Comparison of ENCODE assay signal across 28 cellular contexts in the genomic region with DNA sequence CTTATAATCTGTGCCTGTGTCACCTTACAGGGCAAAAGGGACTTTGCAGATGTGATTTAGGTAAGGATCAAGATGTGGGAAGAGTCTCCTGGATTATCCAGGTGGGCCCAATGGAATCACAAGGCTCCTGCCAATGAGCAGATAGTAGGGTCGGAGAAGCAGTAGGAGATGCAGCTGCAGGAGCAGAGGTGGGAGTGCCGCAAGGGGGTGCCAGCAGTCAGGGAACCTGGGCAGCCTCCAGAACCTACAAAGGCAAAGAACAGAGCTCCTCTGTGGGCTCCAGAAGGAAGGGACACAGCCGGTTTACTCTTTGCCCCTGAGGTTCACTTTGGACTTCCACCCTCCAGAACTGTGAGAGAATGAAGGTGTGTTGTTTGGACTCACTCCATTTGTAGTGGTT.
DNase-seq lines count a peak whose midpoint lies in the region; ATAC-seq, FAIRE-seq and TF ChIP-seq lines count a peak whose summit lies in the region.
"Had no signal": no experiment of that assay in that cellular context is flagged by ENCODE, and none has a peak within 500 bp of the region (broad histone marks: within the 10 kb centered on the region; RNA-seq: fewer than 3 reads in every experiment).

No MANE protein-coding gene starts in this region.

- H3K36me3 ChIP-seq in HCT116 (ENCODE audit: control insufficient read depth in 1 of 2, insufficient read depth in 2 of 2, low read length in 2 of 2) (no peaks in the 10 kb centered on the region), Karpas-422 (ENCODE audit: insufficient read depth, low read length) (no peaks in the 10 kb centered on the region), K562 (ENCODE audit: control insufficient read depth, insufficient read depth, low read length) (no peaks in the 10 kb centered on the region), GM23248 (ENCODE audit: low read depth) (no peaks in the 10 kb centered on the region)
- H3K36me3 ChIP-seq: SJSA1 had no signal

- peak; percentile 35; the same call in 1 of the 2 replicates for TF ChIP-seq RAD21 in HCT116 (IDR thresholded peaks at IDR 0.05; ENCODE audit: low read depth)
- TF ChIP-seq RAD21 in K562 (CRISPR knock-in tag; conservative IDR thresholded peaks at IDR 0.05 in 1 of 2, IDR thresholded peaks at IDR 0.05 in 1 of 2): peak; percentile 7 to 61; a peak in 2 of 4 replicates

- H3K27me3 ChIP-seq in HCT116 (ENCODE audit: insufficient read depth, low read length): 0 out of 2 replicates have a peak, but pooled peaks cover 9% of the 10 kb centered on the region
- H3K27me3 ChIP-seq in Karpas-422 (ENCODE audit: low read length): no peaks in the 10 kb centered on the region
- no peaks in the 10 kb centered on the region; a peak in 1 of 5 replicates for H3K27me3 ChIP-seq in K562 (ENCODE audit: control insufficient read depth in 2 of 2, insufficient read depth in 2 of 2, low read length in 2 of 2)
- no peaks in the 10 kb centered on the region for H3K27me3 ChIP-seq in GM23248 (replicated peaks; ENCODE audit: insufficient read depth)
- H3K27me3 ChIP-seq: SJSA1 had no signal

- H3K4me2 ChIP-seq in HCT116 (ENCODE audit: low read length) (no peak overlapping the region), Karpas-422 (ENCODE audit: low read depth, low read length, poor library complexity, severe bottlenecking) (no peak overlapping the region), K562 (ENCODE audit: insufficient read depth, low read length) (no peak overlapping the region), GM23248 (ENCODE audit: unreplicated experiment) (no peak overlapping the region)
- H3K4me2 ChIP-seq: KMS-11 had no signal

- H4K20me1 ChIP-seq in HCT116 (ENCODE audit: insufficient read depth) (no peaks in the 10 kb centered on the region), Karpas-422 (ENCODE audit: insufficient read depth, low read depth, low read length) (no peaks in the 10 kb centered on the region), K562 (replicated peaks; ENCODE audit: control insufficient read depth, insufficient read depth, low read length) (no peaks in the 10 kb centered on the region), GM23248 (ENCODE audit: insufficient read depth) (no peaks in the 10 kb centered on the region)

- H3K9me1 ChIP-seq in K562 (ENCODE audit: control insufficient read depth, insufficient read depth, low read length): no peaks in the 10 kb centered on the region

- DNase-seq in HCT116 (ENCODE audit: low read depth, low spot score) (no peak), Karpas-422 (peak; percentile 62), K562 (ENCODE audit: extremely low read depth in 1 of 4, low spot score in 3 of 4) (peak in 3 of 4 experiments; percentile 14 to 29 (median 21)), sciatic nerve (ENCODE audit: low spot score) (no peak), GM23248 (no peak)
- DNase-seq in activated naive CD8-positive, alpha-beta T cell treated with anti-CD3 and anti-CD28 coated beads for 36 hours: no peak
- DNase-seq: C1 segment of cervical spinal cord; Caco-2; CD8-positive, alpha-beta T cell; EL; GDM1; GOT3; NCI-H1092; NCI-H1417 treated with DMSO at 0.1 percent for 48 hours; NCI-H187 treated with DMSO at 0.1 percent for 48 hours; NCI-H2171 treated with DMSO at 0.1 percent for 48 hours; NCI-H345; NCI-H510A treated with DMSO at 0.1 percent for 48 hours; NK-92 treated with Interleukin-12 subunit alpha and Interleukin-12 subunit beta, amount 100 ng/mL, for 24 hours; Right ventricle myocardium superior; RPMI8226; T-cell had no signal

- in situ Hi-C loops in K562 (cut with MboI) (loop anchor here (10.0 kb wide), 1 partner anchor 405 kb away; no protein-coding TSS in a partner anchor), GM23248 (cut with MboI) (no loop called here)

- H3K9me3 ChIP-seq in HCT116 (ENCODE audit: control insufficient read depth in 1 of 2, insufficient read depth in 1 of 2, low read depth in 1 of 2, low read length in 2 of 2): no peaks in the 10 kb centered on the region
- H3K9me3 ChIP-seq in Karpas-422 (ENCODE audit: low read length): no peaks in the 10 kb centered on the region
- H3K9me3 ChIP-seq in K562 (replicated peaks; ENCODE audit: control insufficient read depth, insufficient read depth, low read depth, low read length): no peaks in the 10 kb centered on the region
- H3K9me3 ChIP-seq in GM23248 (ENCODE audit: low read depth): no peaks in the 10 kb centered on the region
- H3K9me3 ChIP-seq: Caco-2, SJSA1 had no signal

- TF ChIP-seq POLR2A in HCT116 (IDR thresholded peaks at IDR 0.05; ENCODE audit: borderline replicate concordance, extremely low read depth, insufficient read depth, insufficient read length) (no peak), K562 (conservative IDR thresholded peaks at IDR 0.05) (no peak)

- no peaks in the 10 kb centered on the region for H3K4me1 Mint-ChIP-seq in activated naive CD8-positive, alpha-beta T cell treated with anti-CD3 and anti-CD28 coated beads for 36 hours

- POLR2A ChIA-PET in HCT116 (lab: Charles Lee) (no interaction called here), K562 (lab: Yijun Ruan, JAX) (interaction anchor here (0.6 kb wide), 1 partner anchor 9 kb away, joined by 4 read pairs; no protein-coding TSS in a partner anchor)

- no peaks in the 10 kb centered on the region for H3K9me2 ChIP-seq in HCT116 (ENCODE audit: insufficient read depth)
- no peaks in the 10 kb centered on the region for H3K9me2 ChIP-seq in Karpas-422 (replicated peaks; ENCODE audit: insufficient read depth, low read length)
- H3K9me2 ChIP-seq in GM23248 (ENCODE audit: insufficient read depth): no peaks in the 10 kb centered on the region

- H3K27ac Mint-ChIP-seq in activated naive CD8-positive, alpha-beta T cell treated with anti-CD3 and anti-CD28 coated beads for 36 hours: no peak overlapping the region
- H3K27ac Mint-ChIP-seq: CD8-positive, alpha-beta T cell; T-cell had no signal

- ATAC-seq in HCT116 (peak; percentile 56), K562 (peak; percentile 73), sciatic nerve (no peak), HG02870 (IDR thresholded peaks at IDR 0.05; ENCODE audit: unreplicated experiment) (no peak)
- ATAC-seq: CD8-positive, alpha-beta T cell; T-cell had no signal

- no peak overlapping the region for H2AFZ ChIP-seq in HCT116 (ENCODE audit: low read depth, low read length, poor library complexity, severe bottlenecking)
- no peak overlapping the region for H2AFZ ChIP-seq in Karpas-422 (ENCODE audit: low read length)
- H2AFZ ChIP-seq in K562 (ENCODE audit: low read depth, low read length): no peak overlapping the region
- no peak overlapping the region for H2AFZ ChIP-seq in GM23248

- no peak overlapping the region for H3K27ac ChIP-seq in HCT116 (ENCODE audit: low read depth, low read length)
- H3K27ac ChIP-seq in Karpas-422 (ENCODE audit: low read length): no peak overlapping the region
- H3K27ac ChIP-seq in K562 (ENCODE audit: extremely low read depth, low read depth, low read length): no peak overlapping the region
- H3K27ac ChIP-seq in GM23248: no peak overlapping the region
- H3K27ac ChIP-seq: KMS-11, SJSA1 had no signal

- intact Hi-C loops in HCT116 (cut with micrococcal nuclease) (no loop called here), K562 (cut with micrococcal nuclease) (loop anchor here (5.0 kb wide), 1 partner anchor 423 kb away; no protein-coding TSS in a partner anchor), sciatic nerve (cut with DNase I) (no loop called here)

- H3K4me3 Mint-ChIP-seq in activated naive CD8-positive, alpha-beta T cell treated with anti-CD3 and anti-CD28 coated beads for 36 hours: no peak overlapping the region
- H3K4me3 Mint-ChIP-seq: CD8-positive, alpha-beta T cell; T-cell had no signal

- WGBS in K562 (ENCODE audit: insufficient coverage, low coverage, missing lambda C conversion rate): 0% methylated on average over 3 of the region's 3 CpGs
- 25 to 30% methylated on average over 3 of the region's 3 CpGs for WGBS in GM23248 (ENCODE audit: low coverage in 1 of 2, low lambda C conversion rate in 2 of 2, missing lambda C conversion rate in 2 of 2), 2 experiments

- H3K4me3 ChIP-seq in HCT116 (replicated peaks in 1 of 2; ENCODE audit: low read depth in 1 of 2, low read length in 2 of 2) (no peak overlapping the region), Karpas-422 (ENCODE audit: low read length) (no peak overlapping the region), K562 (no peak overlapping the region), GM23248 (no peak overlapping the region)
- H3K4me3 ChIP-seq: SJSA1 had no signal

- H3K36me3 Mint-ChIP-seq in activated naive CD8-positive, alpha-beta T cell treated with anti-CD3 and anti-CD28 coated beads for 36 hours: no peaks in the 10 kb centered on the region
- H3K36me3 Mint-ChIP-seq: CD8-positive, alpha-beta T cell; T-cell had no signal

- peaks cover 3% of the 10 kb centered on the region for H3K9me3 Mint-ChIP-seq in activated naive CD8-positive, alpha-beta T cell treated with anti-CD3 and anti-CD28 coated beads for 36 hours
- H3K9me3 Mint-ChIP-seq: CD8-positive, alpha-beta T cell; T-cell had no signal

- TF ChIP-seq CTCF in HCT116 (IDR thresholded peaks at IDR 0.05 in 2 of 3, conservative IDR thresholded peaks at IDR 0.05 in 1 of 3; ENCODE audit: borderline replicate concordance in 1 of 3, insufficient read depth in 1 of 3, low read depth in 2 of 3, low read length in 2 of 3): peak in 2 of 3 experiments; percentile 21 to 29; a peak in 3 of 6 replicates
- TF ChIP-seq CTCF in K562 (IDR thresholded peaks at IDR 0.05 in 2 of 3, conservative IDR thresholded peaks at IDR 0.05 in 1 of 3; ENCODE audit: insufficient read depth in 2 of 3, low read depth in 1 of 3, low read length in 3 of 3): peak; percentile 33 to 48 (median 48); a peak in 4 of 6 replicates

- BruUV-seq in HCT116 (replicated peaks; lab: Mats Ljungman, UMichigan) (no TSS peak), K562 (replicated peaks; lab: Mats Ljungman, UMichigan) (no TSS peak)

- RAD21 ChIA-PET in HCT116 (lab: Charles Lee; ENCODE audit: low non-redundant PET in 1 of 2, low total read pairs in 2 of 2, uncharacterized antibody in 2 of 2, unreplicated experiment in 2 of 2): no interaction called here

- H3K4me1 ChIP-seq in HCT116 (ENCODE audit: control insufficient read depth in 1 of 2, insufficient read depth in 2 of 2, low read length in 2 of 2): no peaks in the 10 kb centered on the region
- H3K4me1 ChIP-seq in Karpas-422 (ENCODE audit: low read length): no peaks in the 10 kb centered on the region
- H3K4me1 ChIP-seq in K562 (replicated peaks in 1 of 2; ENCODE audit: control insufficient read depth in 2 of 2, insufficient read depth in 2 of 2, low read length in 2 of 2): no peaks in the 10 kb centered on the region
- no peaks in the 10 kb centered on the region for H3K4me1 ChIP-seq in GM23248 (ENCODE audit: insufficient read depth)
- H3K4me1 ChIP-seq: Caco-2, SJSA1 had no signal

- CTCF ChIA-PET in HCT116 (lab: Charles Lee) (interaction anchor here (1.2 kb wide), 1 partner anchor 423 kb away, joined by 5 read pairs; no protein-coding TSS in a partner anchor), K562 (lab: Yijun Ruan, JAX; ENCODE audit: low intra/inter-chr PET ratio) (interaction anchor here (0.6 kb wide), 1 partner anchor 391 kb away, joined by 3 read pairs; no protein-coding TSS in a partner anchor)

- FAIRE-seq in K562 (lab: Jason Lieb, UNC): no peak
- FAIRE-seq: GM12892, GM19239, HTR-8/SVneo had no signal

- H3K79me2 ChIP-seq in HCT116 (ENCODE audit: insufficient read depth, low read length): no peaks in the 10 kb centered on the region
- no peaks in the 10 kb centered on the region for H3K79me2 ChIP-seq in Karpas-422 (ENCODE audit: low read length)
- H3K79me2 ChIP-seq in K562 (ENCODE audit: control insufficient read depth, insufficient read depth, low read length): no peaks in the 10 kb centered on the region
- H3K79me2 ChIP-seq in GM23248 (ENCODE audit: insufficient read depth): no peaks in the 10 kb centered on the region

- TF ChIP-seq EP300 in K562 (IDR thresholded peaks at IDR 0.05; ENCODE audit: low read length): no peak

- H3K27me3 Mint-ChIP-seq in activated naive CD8-positive, alpha-beta T cell treated with anti-CD3 and anti-CD28 coated beads for 36 hours: no peaks in the 10 kb centered on the region
- H3K27me3 Mint-ChIP-seq: T-cell had no signal

- H3F3A ChIP-seq in GM23248 (ENCODE audit: insufficient read depth): no peaks in the 10 kb centered on the region

- H3K9ac ChIP-seq in HCT116 (ENCODE audit: low read length): no peak overlapping the region
- no peak overlapping the region for H3K9ac ChIP-seq in Karpas-422 (ENCODE audit: low read length)
- no peak overlapping the region for H3K9ac ChIP-seq in K562 (ENCODE audit: insufficient read depth in 1 of 2, low read depth in 2 of 2, low read length in 2 of 2)
- no peak overlapping the region for H3K9ac ChIP-seq in GM23248
- H3K9ac ChIP-seq: KMS-11 had no signal

Comparison
In these comparisons a context has a peak if more than half of its experiments do, and no peak if none do; other contexts are left out.
1. ATAC-seq: peak in HCT116 (single experiment) and K562 (single experiment); none in sciatic nerve (single experiment) and HG02870 (single experiment).
2. DNase-seq: peak in Karpas-422 (single experiment) and K562 (3 of 4); none in HCT116 (single experiment), sciatic nerve (single experiment), GM23248 (single experiment) and activated naive CD8-positive, alpha-beta T cell treated with anti-CD3 and anti-CD28 coated beads for 36 hours (single experiment).